21 cellular contexts compared by ENCODE assay signal in genomic region chr4:6189511-6189910, GRCh38. TPM values are rescaled to one million over a fixed set of nuclear protein-coding genes. Genes with fewer than 3 reads are reported as not detected.
DNase-seq lines count a peak whose midpoint lies in the region; ATAC-seq, FAIRE-seq and TF ChIP-seq lines count a peak whose summit lies in the region.
"Had no signal": no experiment of that assay in that cellular context is flagged by ENCODE, and none has a peak within 500 bp of the region (broad histone marks: within the 10 kb centered on the region; RNA-seq: fewer than 3 reads in every experiment).

No MANE protein-coding gene starts in this region.

- TF ChIP-seq CTCF in WTC11 (IDR thresholded peaks at IDR 0.05) (no peak), kidney (IDR thresholded peaks at IDR 0.05; ENCODE audit: borderline replicate concordance, extremely low read depth, insufficient read depth) (no peak)

- H3K9me3 Mint-ChIP-seq in activated CD4-positive, alpha-beta T cell treated with anti-CD3 and anti-CD28 coated beads, Interleukin-2, amount 10 ng/mL, durations not matched to agents 7 days and 5 days, result peaks cover 8% of the 10 kb centered on the region
- no peaks in the 10 kb centered on the region; the same call in 1 of the 2 replicates for H3K9me3 Mint-ChIP-seq in WTC11
- peaks cover 12% of the 10 kb centered on the region for H3K9me3 Mint-ChIP-seq in stimulated activated memory B cell treated with anti-CD40 and anti-IgM and Interleukin-4, amounts not matched to agents 10 μg/mL and 1 μg/mL and 100 μg/mL, for 72 hours

- no peaks in the 10 kb centered on the region for H3K36me3 ChIP-seq in kidney (ENCODE audit: control insufficient read depth in 1 of 2, insufficient read depth in 2 of 2, low read length in 2 of 2)
- H3K36me3 ChIP-seq: MG63 had no signal

- peaks cover 18% of the 10 kb centered on the region for H3K4me1 Mint-ChIP-seq in activated CD4-positive, alpha-beta T cell treated with anti-CD3 and anti-CD28 coated beads, Interleukin-2, amount 10 ng/mL, durations not matched to agents 7 days and 5 days
- peaks cover 16% of the 10 kb centered on the region for H3K4me1 Mint-ChIP-seq in WTC11
- no peaks in the 10 kb centered on the region for H3K4me1 Mint-ChIP-seq in stimulated activated memory B cell treated with anti-CD40 and anti-IgM and Interleukin-4, amounts not matched to agents 10 μg/mL and 1 μg/mL and 100 μg/mL, for 72 hours

- peak overlapping the region; percentile 31 for H3K27ac Mint-ChIP-seq in activated CD4-positive, alpha-beta T cell treated with anti-CD3 and anti-CD28 coated beads, Interleukin-2, amount 10 ng/mL, durations not matched to agents 7 days and 5 days
- peak overlapping the region; percentile 52; the same call in 1 of the 2 replicates for H3K27ac Mint-ChIP-seq in WTC11
- no peak overlapping the region for H3K27ac Mint-ChIP-seq in stimulated activated memory B cell treated with anti-CD40 and anti-IgM and Interleukin-4, amounts not matched to agents 10 μg/mL and 1 μg/mL and 100 μg/mL, for 72 hours
- H3K27ac Mint-ChIP-seq: CD8-positive, alpha-beta T cell had no signal

- ATAC-seq in WTC11 (peak; percentile 88), GM18858 (IDR thresholded peaks at IDR 0.05; ENCODE audit: unreplicated experiment) (no peak), HG03432 (IDR thresholded peaks at IDR 0.05; ENCODE audit: unreplicated experiment) (no peak)
- ATAC-seq in stimulated activated memory B cell treated with anti-CD40 and anti-IgM and Interleukin-4, amounts not matched to agents 10 μg/mL and 1 μg/mL and 100 μg/mL, for 72 hours, result peak; percentile 14
- ATAC-seq: CD8-positive, alpha-beta T cell; HepG2 had no signal

- no peaks in the 10 kb centered on the region for H3K4me1 ChIP-seq in kidney (ENCODE audit: control insufficient read depth in 1 of 2, insufficient read depth in 1 of 2, low read depth in 1 of 2, low read length in 2 of 2)

- FAIRE-seq in kidney (lab: Jason Lieb, UNC), result no peak
- FAIRE-seq: G401.6, GM18507, H1, HepG2 had no signal

- no peak for DNase-seq in activated CD4-positive, alpha-beta T cell treated with anti-CD3 and anti-CD28 coated beads, Interleukin-2, amount 10 ng/mL, durations not matched to agents 7 days and 5 days
- DNase-seq in activated CD4-positive, alpha-beta T cell treated with anti-CD3 and anti-CD28 coated beads for 48 hours, result no peak
- DNase-seq in WTC11 (ENCODE audit: low spot score) (no peak), kidney (peak; percentile 43), NCI-H446 (lab: John Stamatoyannopoulos, UW) (no peak)
- DNase-seq: CD8-positive, alpha-beta T cell; DMS79 treated with DMSO at 0.1 percent for 48 hours; MG63; NCI-H1092; NCI-H1694; NCI-H524; PC-9 had no signal

- H3K27ac ChIP-seq in kidney (ENCODE audit: low read depth in 2 of 2, low read length in 2 of 2), result no peak overlapping the region
- H3K27ac ChIP-seq: BLaER1, KMS-11, PC-9 had no signal

- POLR2A ChIA-PET in activated CD4-positive, alpha-beta T cell treated with anti-CD3 and anti-CD28 coated beads, Interleukin-2, amount 10 ng/mL, durations not matched to agents 7 days and 5 days (lab: Charles Lee), result no interaction called here
- POLR2A ChIA-PET in WTC11 (lab: Charles Lee), result interaction anchor here (1.7 kb wide), 1 partner anchor 11 kb away, joined by 4 read pairs; the partner anchor contains the start of gene JAKMIP1

- H3K4me3 Mint-ChIP-seq in activated CD4-positive, alpha-beta T cell treated with anti-CD3 and anti-CD28 coated beads, Interleukin-2, amount 10 ng/mL, durations not matched to agents 7 days and 5 days, result no peak overlapping the region
- no peak overlapping the region for H3K4me3 Mint-ChIP-seq in WTC11
- no peak overlapping the region for H3K4me3 Mint-ChIP-seq in stimulated activated memory B cell treated with anti-CD40 and anti-IgM and Interleukin-4, amounts not matched to agents 10 μg/mL and 1 μg/mL and 100 μg/mL, for 72 hours
- H3K4me3 Mint-ChIP-seq: CD8-positive, alpha-beta T cell had no signal

- H3K9ac ChIP-seq in kidney (ENCODE audit: low read length in 2 of 2), result no peak overlapping the region
- H3K9ac ChIP-seq: BLaER1, KMS-11 had no signal

- no peaks in the 10 kb centered on the region for H3K27me3 Mint-ChIP-seq in activated CD4-positive, alpha-beta T cell treated with anti-CD3 and anti-CD28 coated beads, Interleukin-2, amount 10 ng/mL, durations not matched to agents 7 days and 5 days
- no peaks in the 10 kb centered on the region; the same call in 1 of the 2 replicates for H3K27me3 Mint-ChIP-seq in WTC11 (ENCODE audit: low read depth)
- H3K27me3 Mint-ChIP-seq in stimulated activated memory B cell treated with anti-CD40 and anti-IgM and Interleukin-4, amounts not matched to agents 10 μg/mL and 1 μg/mL and 100 μg/mL, for 72 hours, result no peaks in the 10 kb centered on the region

- H3K4me3 ChIP-seq in kidney (ENCODE audit: low read length in 2 of 2), result no peak overlapping the region
- H3K4me3 ChIP-seq: BLaER1, MG63, PC-9 had no signal

- intact Hi-C loops in kidney (cut with DNase I), result no loop called here

- H3K36me3 Mint-ChIP-seq in activated CD4-positive, alpha-beta T cell treated with anti-CD3 and anti-CD28 coated beads, Interleukin-2, amount 10 ng/mL, durations not matched to agents 7 days and 5 days (ENCODE audit: low read depth), result peaks cover 37% of the 10 kb centered on the region
- H3K36me3 Mint-ChIP-seq in WTC11, result peaks cover 7% of the 10 kb centered on the region; the same call in 1 of the 2 replicates
- H3K36me3 Mint-ChIP-seq in stimulated activated memory B cell treated with anti-CD40 and anti-IgM and Interleukin-4, amounts not matched to agents 10 μg/mL and 1 μg/mL and 100 μg/mL, for 72 hours, result no peaks in the 10 kb centered on the region
- H3K36me3 Mint-ChIP-seq: CD8-positive, alpha-beta T cell had no signal

- CTCF ChIA-PET in activated CD4-positive, alpha-beta T cell treated with anti-CD3 and anti-CD28 coated beads, Interleukin-2, amount 10 ng/mL, durations not matched to agents 7 days and 5 days (lab: Charles Lee), result interaction anchor here (1.7 kb wide), 1 partner anchor 55 kb away, joined by 4 read pairs; no protein-coding TSS in a partner anchor
- CTCF ChIA-PET in WTC11 (lab: Charles Lee), result interaction anchor here (0.8 to 3.3 kb wide), 4 partner anchors 9 to 61 kb away, joined by 3 to 12 read pairs (median 3); partner anchors contain the start of gene JAKMIP1

- H3K9me3 ChIP-seq in kidney (ENCODE audit: control insufficient read depth in 1 of 2, low read length in 2 of 2), result peaks cover 0 to 4% of the 10 kb centered on the region in 2 donors
- H3K9me3 ChIP-seq: MG63 had no signal

TF ChIP-seq in WTC11, 78 proteins besides CTCF, POLR2A, EP300 and RAD21 (continues in another document):
- TF ChIP-seq EMX1 (CRISPR knock-in tag; IDR thresholded peaks at IDR 0.05), result no peak
- TF ChIP-seq E2F4 (CRISPR knock-in tag; IDR thresholded peaks at IDR 0.05; ENCODE audit: borderline replicate concordance, low read depth), result no peak
- TF ChIP-seq CREB1 (CRISPR knock-in tag; IDR thresholded peaks at IDR 0.05), result no peak
- TF ChIP-seq ARID4B (CRISPR knock-in tag; IDR thresholded peaks at IDR 0.05; ENCODE audit: borderline replicate concordance), result no peak
- TF ChIP-seq ZNF263 (CRISPR knock-in tag; IDR thresholded peaks at IDR 0.05; ENCODE audit: low read depth), result no peak

RNA-seq across cellular contexts. Expression of gene JAKMIP1, which starts 10.8 kb away (rescaled TPM):
- 10 to 100 TPM in 1 of 2 experiments, 1 to 10 TPM in 1; 9.6 to 10.9 TPM for total RNA-seq in activated CD4-positive, alpha-beta T cell treated with anti-CD3 and anti-CD28 coated beads, Interleukin-2, amount 10 ng/mL, durations not matched to agents 7 days and 5 days
- total RNA-seq in WTC11 (2021) (4.0 to 5.6 TPM (median 5.4 TPM) in 3 replicates), kidney (0.69 TPM)
- not detected for polyA plus RNA-seq in kidney (ENCODE audit: insufficient read depth, low read depth, low replicate concordance)
- total RNA-seq: HepG2, PC-9 had no signal
- polyA plus RNA-seq: HepG2 had no signal

Comparison
In these comparisons a context has a peak if more than half of its experiments do, and no peak if none do; other contexts are left out.
1. ATAC-seq: peak in WTC11 (single experiment) and stimulated activated memory B cell treated with anti-CD40 and anti-IgM and Interleukin-4, amounts not matched to agents 10 μg/mL and 1 μg/mL and 100 μg/mL, for 72 hours (single experiment); none in GM18858 (single experiment) and HG03432 (single experiment).